ENCODE assay signal across 1 cellular context in genomic region chr6:106462923-106463557, GRCh38.
TF ChIP-seq lines count a peak whose summit lies in the region.

No MANE protein-coding gene starts in this region.

TF ChIP-seq in HepG2, 621 proteins besides CTCF, POLR2A, EP300 and RAD21 (continued from another document and continues in another):
- TF ChIP-seq, protein P1, sequence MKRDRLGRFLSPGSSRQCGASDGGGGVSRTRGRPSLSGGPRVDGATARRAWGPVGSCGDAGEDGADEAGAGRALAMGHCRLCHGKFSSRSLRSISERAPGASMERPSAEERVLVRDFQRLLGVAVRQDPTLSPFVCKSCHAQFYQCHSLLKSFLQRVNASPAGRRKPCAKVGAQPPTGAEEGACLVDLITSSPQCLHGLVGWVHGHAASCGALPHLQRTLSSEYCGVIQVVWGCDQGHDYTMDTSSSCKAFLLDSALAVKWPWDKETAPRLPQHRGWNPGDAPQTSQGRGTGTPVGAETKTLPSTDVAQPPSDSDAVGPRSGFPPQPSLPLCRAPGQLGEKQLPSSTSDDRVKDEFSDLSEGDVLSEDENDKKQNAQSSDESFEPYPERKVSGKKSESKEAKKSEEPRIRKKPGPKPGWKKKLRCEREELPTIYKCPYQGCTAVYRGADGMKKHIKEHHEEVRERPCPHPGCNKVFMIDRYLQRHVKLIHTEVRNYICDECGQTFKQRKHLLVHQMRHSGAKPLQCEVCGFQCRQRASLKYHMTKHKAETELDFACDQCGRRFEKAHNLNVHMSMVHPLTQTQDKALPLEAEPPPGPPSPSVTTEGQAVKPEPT (CRISPR knock-in tag; IDR thresholded peaks at IDR 0.05; ENCODE audit: low read depth): no peak
- TF ChIP-seq ZNF205 (CRISPR knock-in tag; IDR thresholded peaks at IDR 0.05): no peak
- peak; percentile 84 for TF ChIP-seq TEAD3 (CRISPR knock-in tag; optimal IDR thresholded peaks at IDR 0.05; ENCODE audit: borderline replicate concordance)
- no peak for TF ChIP-seq ZNF652 (CRISPR knock-in tag; IDR thresholded peaks at IDR 0.05; ENCODE audit: borderline replicate concordance, low read depth)
- no peak for TF ChIP-seq ZNF34 (CRISPR knock-in tag; IDR thresholded peaks at IDR 0.05; ENCODE audit: borderline replicate concordance)
- TF ChIP-seq NCOA2 (CRISPR knock-in tag; IDR thresholded peaks at IDR 0.05): peak; percentile 89
- TF ChIP-seq ZSCAN30 (CRISPR knock-in tag; IDR thresholded peaks at IDR 0.05): no peak
- TF ChIP-seq ZNF780A (CRISPR knock-in tag; IDR thresholded peaks at IDR 0.05): no peak
- TF ChIP-seq GLI4 (CRISPR knock-in tag; IDR thresholded peaks at IDR 0.05; ENCODE audit: borderline replicate concordance): no peak
- no peak for TF ChIP-seq SOX6 (IDR thresholded peaks at IDR 0.05)
- TF ChIP-seq SOX6 (CRISPR knock-in tag; IDR thresholded peaks at IDR 0.05): peak; percentile 61; the same call in 1 of the 2 replicates
- no peak for TF ChIP-seq RELA (CRISPR knock-in tag; IDR thresholded peaks at IDR 0.05)
- TF ChIP-seq SOX13 (IDR thresholded peaks at IDR 0.05): no peak
- TF ChIP-seq SOX13 (CRISPR knock-in tag; conservative IDR thresholded peaks at IDR 0.05 in 1 of 2, IDR thresholded peaks at IDR 0.05 in 1 of 2): peak in 1 of 2 experiments; percentile 87; a peak in 2 of 4 replicates
- TF ChIP-seq HNRNPH1 (optimal IDR thresholded peaks at IDR 0.05; ENCODE audit: low read depth, low read length): no peak
- TF ChIP-seq, protein P2, sequence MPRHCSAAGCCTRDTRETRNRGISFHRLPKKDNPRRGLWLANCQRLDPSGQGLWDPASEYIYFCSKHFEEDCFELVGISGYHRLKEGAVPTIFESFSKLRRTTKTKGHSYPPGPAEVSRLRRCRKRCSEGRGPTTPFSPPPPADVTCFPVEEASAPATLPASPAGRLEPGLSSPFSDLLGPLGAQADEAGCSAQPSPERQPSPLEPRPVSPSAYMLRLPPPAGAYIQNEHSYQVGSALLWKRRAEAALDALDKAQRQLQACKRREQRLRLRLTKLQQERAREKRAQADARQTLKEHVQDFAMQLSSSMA (CRISPR knock-in tag; IDR thresholded peaks at IDR 0.05): no peak
- TF ChIP-seq ZNF382 (CRISPR knock-in tag; IDR thresholded peaks at IDR 0.05; ENCODE audit: borderline replicate concordance): no peak
- peak; percentile 73 for TF ChIP-seq ELF3 (CRISPR knock-in tag; IDR thresholded peaks at IDR 0.05)
- TF ChIP-seq, protein P3, sequence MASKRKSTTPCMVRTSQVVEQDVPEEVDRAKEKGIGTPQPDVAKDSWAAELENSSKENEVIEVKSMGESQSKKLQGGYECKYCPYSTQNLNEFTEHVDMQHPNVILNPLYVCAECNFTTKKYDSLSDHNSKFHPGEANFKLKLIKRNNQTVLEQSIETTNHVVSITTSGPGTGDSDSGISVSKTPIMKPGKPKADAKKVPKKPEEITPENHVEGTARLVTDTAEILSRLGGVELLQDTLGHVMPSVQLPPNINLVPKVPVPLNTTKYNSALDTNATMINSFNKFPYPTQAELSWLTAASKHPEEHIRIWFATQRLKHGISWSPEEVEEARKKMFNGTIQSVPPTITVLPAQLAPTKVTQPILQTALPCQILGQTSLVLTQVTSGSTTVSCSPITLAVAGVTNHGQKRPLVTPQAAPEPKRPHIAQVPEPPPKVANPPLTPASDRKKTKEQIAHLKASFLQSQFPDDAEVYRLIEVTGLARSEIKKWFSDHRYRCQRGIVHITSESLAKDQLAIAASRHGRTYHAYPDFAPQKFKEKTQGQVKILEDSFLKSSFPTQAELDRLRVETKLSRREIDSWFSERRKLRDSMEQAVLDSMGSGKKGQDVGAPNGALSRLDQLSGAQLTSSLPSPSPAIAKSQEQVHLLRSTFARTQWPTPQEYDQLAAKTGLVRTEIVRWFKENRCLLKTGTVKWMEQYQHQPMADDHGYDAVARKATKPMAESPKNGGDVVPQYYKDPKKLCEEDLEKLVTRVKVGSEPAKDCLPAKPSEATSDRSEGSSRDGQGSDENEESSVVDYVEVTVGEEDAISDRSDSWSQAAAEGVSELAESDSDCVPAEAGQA (IDR thresholded peaks at IDR 0.05; ENCODE audit: low read depth): no peak
- TF ChIP-seq, protein P3 (CRISPR knock-in tag; IDR thresholded peaks at IDR 0.05; ENCODE audit: borderline replicate concordance): no peak
- no peak for TF ChIP-seq ZNF282 (IDR thresholded peaks at IDR 0.05; ENCODE audit: partially characterized antibody)
- TF ChIP-seq ZNF280D (CRISPR knock-in tag; IDR thresholded peaks at IDR 0.05): no peak
- no peak for TF ChIP-seq NFATC3 (CRISPR knock-in tag; IDR thresholded peaks at IDR 0.05)
- TF ChIP-seq THYN1 (CRISPR knock-in tag; IDR thresholded peaks at IDR 0.05; ENCODE audit: borderline replicate concordance, low read depth): no peak
- TF ChIP-seq MED8 (CRISPR knock-in tag; IDR thresholded peaks at IDR 0.05; ENCODE audit: insufficient replicate concordance): no peak
- TF ChIP-seq ZNF558 (CRISPR knock-in tag; IDR thresholded peaks at IDR 0.05; ENCODE audit: borderline replicate concordance): no peak
- TF ChIP-seq, protein P4, sequence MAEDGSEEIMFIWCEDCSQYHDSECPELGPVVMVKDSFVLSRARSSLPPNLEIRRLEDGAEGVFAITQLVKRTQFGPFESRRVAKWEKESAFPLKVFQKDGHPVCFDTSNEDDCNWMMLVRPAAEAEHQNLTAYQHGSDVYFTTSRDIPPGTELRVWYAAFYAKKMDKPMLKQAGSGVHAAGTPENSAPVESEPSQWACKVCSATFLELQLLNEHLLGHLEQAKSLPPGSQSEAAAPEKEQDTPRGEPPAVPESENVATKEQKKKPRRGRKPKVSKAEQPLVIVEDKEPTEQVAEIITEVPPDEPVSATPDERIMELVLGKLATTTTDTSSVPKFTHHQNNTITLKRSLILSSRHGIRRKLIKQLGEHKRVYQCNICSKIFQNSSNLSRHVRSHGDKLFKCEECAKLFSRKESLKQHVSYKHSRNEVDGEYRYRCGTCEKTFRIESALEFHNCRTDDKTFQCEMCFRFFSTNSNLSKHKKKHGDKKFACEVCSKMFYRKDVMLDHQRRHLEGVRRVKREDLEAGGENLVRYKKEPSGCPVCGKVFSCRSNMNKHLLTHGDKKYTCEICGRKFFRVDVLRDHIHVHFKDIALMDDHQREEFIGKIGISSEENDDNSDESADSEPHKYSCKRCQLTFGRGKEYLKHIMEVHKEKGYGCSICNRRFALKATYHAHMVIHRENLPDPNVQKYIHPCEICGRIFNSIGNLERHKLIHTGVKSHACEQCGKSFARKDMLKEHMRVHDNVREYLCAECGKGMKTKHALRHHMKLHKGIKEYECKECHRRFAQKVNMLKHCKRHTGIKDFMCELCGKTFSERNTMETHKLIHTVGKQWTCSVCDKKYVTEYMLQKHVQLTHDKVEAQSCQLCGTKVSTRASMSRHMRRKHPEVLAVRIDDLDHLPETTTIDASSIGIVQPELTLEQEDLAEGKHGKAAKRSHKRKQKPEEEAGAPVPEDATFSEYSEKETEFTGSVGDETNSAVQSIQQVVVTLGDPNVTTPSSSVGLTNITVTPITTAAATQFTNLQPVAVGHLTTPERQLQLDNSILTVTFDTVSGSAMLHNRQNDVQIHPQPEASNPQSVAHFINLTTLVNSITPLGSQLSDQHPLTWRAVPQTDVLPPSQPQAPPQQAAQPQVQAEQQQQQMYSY (CRISPR knock-in tag; IDR thresholded peaks at IDR 0.05): no peak
- TF ChIP-seq KLF13 (CRISPR knock-in tag; IDR thresholded peaks at IDR 0.05): no peak
- no peak for TF ChIP-seq REXO4 (CRISPR knock-in tag; IDR thresholded peaks at IDR 0.05; ENCODE audit: borderline replicate concordance)
- TF ChIP-seq, protein P5, sequence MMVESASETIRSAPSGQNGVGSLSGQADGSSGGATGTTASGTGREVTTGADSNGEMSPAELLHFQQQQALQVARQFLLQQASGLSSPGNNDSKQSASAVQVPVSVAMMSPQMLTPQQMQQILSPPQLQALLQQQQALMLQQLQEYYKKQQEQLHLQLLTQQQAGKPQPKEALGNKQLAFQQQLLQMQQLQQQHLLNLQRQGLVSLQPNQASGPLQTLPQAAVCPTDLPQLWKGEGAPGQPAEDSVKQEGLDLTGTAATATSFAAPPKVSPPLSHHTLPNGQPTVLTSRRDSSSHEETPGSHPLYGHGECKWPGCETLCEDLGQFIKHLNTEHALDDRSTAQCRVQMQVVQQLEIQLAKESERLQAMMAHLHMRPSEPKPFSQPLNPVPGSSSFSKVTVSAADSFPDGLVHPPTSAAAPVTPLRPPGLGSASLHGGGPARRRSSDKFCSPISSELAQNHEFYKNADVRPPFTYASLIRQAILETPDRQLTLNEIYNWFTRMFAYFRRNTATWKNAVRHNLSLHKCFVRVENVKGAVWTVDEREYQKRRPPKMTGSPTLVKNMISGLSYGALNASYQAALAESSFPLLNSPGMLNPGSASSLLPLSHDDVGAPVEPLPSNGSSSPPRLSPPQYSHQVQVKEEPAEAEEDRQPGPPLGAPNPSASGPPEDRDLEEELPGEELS (CRISPR knock-in tag; IDR thresholded peaks at IDR 0.05): peak; percentile 59; the same call in 1 of the 2 replicates
- no peak for TF ChIP-seq HDAC1 (CRISPR knock-in tag; IDR thresholded peaks at IDR 0.05)
- TF ChIP-seq ZNF3 (CRISPR knock-in tag; IDR thresholded peaks at IDR 0.05): no peak
- TF ChIP-seq, protein P6, sequence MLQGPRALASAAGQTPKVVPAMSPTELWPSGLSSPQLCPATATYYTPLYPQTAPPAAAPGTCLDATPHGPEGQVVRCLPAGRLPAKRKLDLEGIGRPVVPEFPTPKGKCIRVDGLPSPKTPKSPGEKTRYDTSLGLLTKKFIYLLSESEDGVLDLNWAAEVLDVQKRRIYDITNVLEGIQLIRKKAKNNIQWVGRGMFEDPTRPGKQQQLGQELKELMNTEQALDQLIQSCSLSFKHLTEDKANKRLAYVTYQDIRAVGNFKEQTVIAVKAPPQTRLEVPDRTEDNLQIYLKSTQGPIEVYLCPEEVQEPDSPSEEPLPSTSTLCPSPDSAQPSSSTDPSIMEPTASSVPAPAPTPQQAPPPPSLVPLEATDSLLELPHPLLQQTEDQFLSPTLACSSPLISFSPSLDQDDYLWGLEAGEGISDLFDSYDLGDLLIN (CRISPR knock-in tag; IDR thresholded peaks at IDR 0.05; ENCODE audit: borderline replicate concordance): no peak
- TF ChIP-seq AGO2 (optimal IDR thresholded peaks at IDR 0.05; ENCODE audit: low read depth, low read length): no peak
- TF ChIP-seq, protein P7, sequence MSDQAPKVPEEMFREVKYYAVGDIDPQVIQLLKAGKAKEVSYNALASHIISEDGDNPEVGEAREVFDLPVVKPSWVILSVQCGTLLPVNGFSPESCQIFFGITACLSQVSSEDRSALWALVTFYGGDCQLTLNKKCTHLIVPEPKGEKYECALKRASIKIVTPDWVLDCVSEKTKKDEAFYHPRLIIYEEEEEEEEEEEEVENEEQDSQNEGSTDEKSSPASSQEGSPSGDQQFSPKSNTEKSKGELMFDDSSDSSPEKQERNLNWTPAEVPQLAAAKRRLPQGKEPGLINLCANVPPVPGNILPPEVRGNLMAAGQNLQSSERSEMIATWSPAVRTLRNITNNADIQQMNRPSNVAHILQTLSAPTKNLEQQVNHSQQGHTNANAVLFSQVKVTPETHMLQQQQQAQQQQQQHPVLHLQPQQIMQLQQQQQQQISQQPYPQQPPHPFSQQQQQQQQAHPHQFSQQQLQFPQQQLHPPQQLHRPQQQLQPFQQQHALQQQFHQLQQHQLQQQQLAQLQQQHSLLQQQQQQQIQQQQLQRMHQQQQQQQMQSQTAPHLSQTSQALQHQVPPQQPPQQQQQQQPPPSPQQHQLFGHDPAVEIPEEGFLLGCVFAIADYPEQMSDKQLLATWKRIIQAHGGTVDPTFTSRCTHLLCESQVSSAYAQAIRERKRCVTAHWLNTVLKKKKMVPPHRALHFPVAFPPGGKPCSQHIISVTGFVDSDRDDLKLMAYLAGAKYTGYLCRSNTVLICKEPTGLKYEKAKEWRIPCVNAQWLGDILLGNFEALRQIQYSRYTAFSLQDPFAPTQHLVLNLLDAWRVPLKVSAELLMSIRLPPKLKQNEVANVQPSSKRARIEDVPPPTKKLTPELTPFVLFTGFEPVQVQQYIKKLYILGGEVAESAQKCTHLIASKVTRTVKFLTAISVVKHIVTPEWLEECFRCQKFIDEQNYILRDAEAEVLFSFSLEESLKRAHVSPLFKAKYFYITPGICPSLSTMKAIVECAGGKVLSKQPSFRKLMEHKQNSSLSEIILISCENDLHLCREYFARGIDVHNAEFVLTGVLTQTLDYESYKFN (CRISPR knock-in tag; conservative IDR thresholded peaks at IDR 0.05): peak; percentile 82
- TF ChIP-seq PAF1 (CRISPR knock-in tag; IDR thresholded peaks at IDR 0.05): no peak
- TF ChIP-seq HNF4A (CRISPR knock-in tag; IDR thresholded peaks at IDR 0.05): peak; percentile 46
- TF ChIP-seq MED1 (CRISPR knock-in tag; IDR thresholded peaks at IDR 0.05): peak; percentile 63; the same call in 1 of the 2 replicates
- no peak for TF ChIP-seq CHD4 (IDR thresholded peaks at IDR 0.05; ENCODE audit: borderline replicate concordance, low read length)
- peak; percentile 80; the same call in 1 of the 2 replicates for TF ChIP-seq RXRB (CRISPR knock-in tag; IDR thresholded peaks at IDR 0.05; ENCODE audit: borderline replicate concordance)
